8 cellular contexts compared by ENCODE assay signal in genomic region chr7:144127714-144128334, GRCh38. TPM values are rescaled to one million over a fixed set of nuclear protein-coding genes. Genes with fewer than 3 reads are reported as not detected.
DNase-seq lines count a peak whose midpoint lies in the region; ATAC-seq and TF ChIP-seq lines count a peak whose summit lies in the region.

No MANE protein-coding gene starts in this region.

- TF ChIP-seq CTCF in right atrium auricular region (IDR thresholded peaks at IDR 0.05) = peak; percentile 32 to 78

- no peaks in the 10 kb centered on the region for H3K36me3 ChIP-seq in right atrium auricular region

- no peak for TF ChIP-seq POLR2A in GM18505 (IDR thresholded peaks at IDR 0.05; ENCODE audit: borderline replicate concordance, extremely low read depth, insufficient read depth, insufficient read length)

- DNase-seq in NCI-H1436 (lab: John Stamatoyannopoulos, UW) (peak; percentile 86), T-helper 2 cell (peak; percentile 46 to 80 (median 77)), amniotic stem cell (lab: John Stamatoyannopoulos, UW) (peak; percentile 76), right atrium auricular region (ENCODE audit: low spot score) (peak; percentile 89), skeletal muscle cell (ENCODE audit: low read depth) (peak; percentile 20), GOT3 (lab: John Stamatoyannopoulos, UW) (no peak)

- H3K4me3 ChIP-seq in right atrium auricular region (no peak overlapping the region), skeletal muscle cell (ENCODE audit: low read depth, low read length) (no peak overlapping the region)

- H3K4me1 ChIP-seq in right atrium auricular region = no peaks in the 10 kb centered on the region

- ATAC-seq in GM18505 (IDR thresholded peaks at IDR 0.05; ENCODE audit: unreplicated experiment) (peak; percentile 99), HG02852 (IDR thresholded peaks at IDR 0.05; ENCODE audit: unreplicated experiment) (peak; percentile 100)

- H3K27ac ChIP-seq in right atrium auricular region = no peak overlapping the region

- no peaks in the 10 kb centered on the region for H3K27me3 ChIP-seq in right atrium auricular region

- H3K9me3 ChIP-seq in right atrium auricular region = no peaks in the 10 kb centered on the region

RNA-seq across cellular contexts. Expression of gene OR2A14, which starts 4.8 kb away (rescaled TPM):
- total RNA-seq in right atrium auricular region = not detected

RNA-seq across cellular contexts. Expression of gene OR2A2, which starts 18.4 kb away (rescaled TPM):
- not detected for total RNA-seq in right atrium auricular region

RNA-seq across cellular contexts. Expression of gene OR2A12, which starts 41.7 kb away (rescaled TPM):
- not detected for total RNA-seq in right atrium auricular region

RNA-seq across cellular contexts. Expression of gene CTAGE4, which starts 55.4 kb away (rescaled TPM):
- total RNA-seq in right atrium auricular region = under 1 TPM; 0.59 to 0.90 TPM

RNA-seq across cellular contexts. Expression of gene OR2A25, which starts 58.2 kb away (rescaled TPM):
- not detected for total RNA-seq in right atrium auricular region
